In the genomic region with DNA sequence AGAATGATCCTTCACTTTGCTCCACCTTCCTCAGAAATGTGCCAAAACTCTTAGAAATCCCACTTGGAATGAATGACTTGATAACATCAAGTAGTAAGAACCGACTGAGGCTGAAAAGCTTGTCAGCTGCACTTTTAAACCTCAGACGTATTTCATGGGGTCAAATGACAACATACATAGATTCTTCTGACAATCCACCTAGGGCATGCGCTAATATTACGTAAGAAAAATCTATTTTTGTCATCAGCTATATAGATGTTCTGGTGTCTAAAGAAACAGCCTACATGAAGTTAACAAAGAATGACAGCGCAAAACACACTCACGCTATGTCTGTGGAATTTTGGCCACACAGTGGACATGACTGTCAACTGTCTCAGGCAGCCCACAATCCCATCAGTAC, we compare ENCODE assay signal across 13 cellular contexts.
"Had no signal": no experiment of that assay in that cellular context is flagged by ENCODE, and none has a peak within 500 bp of the region (broad histone marks: within the 10 kb centered on the region; RNA-seq: fewer than 3 reads in every experiment).

No MANE protein-coding gene starts in this region.

- H3K4me3 ChIP-seq: upper lobe of left lung had no signal

- H3K9me3 Mint-ChIP-seq: activated T-cell treated with anti-CD3 and anti-CD28 coated beads, Interleukin-2, amount 50 U/mL, for 24 hours; natural killer cell treated with Interleukin-12 subunit alpha and Interleukin-12 subunit beta and Interleukin-15 and Interleukin-18, amount 100 ng/mL, for 72 hours had no signal

- H3K27me3 Mint-ChIP-seq: activated naive CD8-positive, alpha-beta T cell; activated T-cell treated with anti-CD3 and anti-CD28 coated beads, Interleukin-2, amount 50 U/mL, for 24 hours; natural killer cell treated with Interleukin-12 subunit alpha and Interleukin-12 subunit beta and Interleukin-15 and Interleukin-18, amount 100 ng/mL, for 72 hours had no signal

- H3K4me3 Mint-ChIP-seq: activated naive CD8-positive, alpha-beta T cell; activated T-cell treated with anti-CD3 and anti-CD28 coated beads, Interleukin-2, amount 50 U/mL, for 24 hours; natural killer cell treated with Interleukin-12 subunit alpha and Interleukin-12 subunit beta and Interleukin-15 and Interleukin-18, amount 100 ng/mL, for 72 hours had no signal

- H3K9me3 ChIP-seq: upper lobe of left lung had no signal

- DNase-seq: activated CD4-positive, CD25-positive, alpha-beta regulatory T cell; activated effector memory CD4-positive, alpha-beta T cell treated with anti-CD3 and anti-CD28 coated beads, Interleukin-2, amount 50 U/mL, for 16 hours; activated T-cell treated with anti-CD3 and anti-CD28 coated beads, Interleukin-2, amount 50 U/mL, for 24 hours; amygdala; dermis blood vessel endothelial cell; hippocampal formation; kidney glomerular epithelial cell; mammary epithelial cell; stimulated activated CD4-positive, alpha-beta T cell treated with anti-CD3 and anti-CD28 coated beads, Interleukin-2, amount 100 ng/mL, for 48 hours; stimulated activated naive CD4-positive, alpha-beta T cell treated with Interleukin-2 at 50 U/mL for 16 hours; upper lobe of left lung had no signal

- ATAC-seq: natural killer cell treated with Interleukin-12 subunit alpha and Interleukin-12 subunit beta and Interleukin-15 and Interleukin-18, amount 100 ng/mL, for 72 hours had no signal

- H3K36me3 Mint-ChIP-seq: activated naive CD8-positive, alpha-beta T cell; natural killer cell treated with Interleukin-12 subunit alpha and Interleukin-12 subunit beta and Interleukin-15 and Interleukin-18, amount 100 ng/mL, for 72 hours had no signal

- H3K27me3 ChIP-seq: upper lobe of left lung had no signal

- H3K27ac Mint-ChIP-seq: activated naive CD8-positive, alpha-beta T cell; activated T-cell treated with anti-CD3 and anti-CD28 coated beads, Interleukin-2, amount 50 U/mL, for 24 hours; natural killer cell treated with Interleukin-12 subunit alpha and Interleukin-12 subunit beta and Interleukin-15 and Interleukin-18, amount 100 ng/mL, for 72 hours had no signal

- H3K36me3 ChIP-seq: upper lobe of left lung had no signal
